In the genomic region with DNA sequence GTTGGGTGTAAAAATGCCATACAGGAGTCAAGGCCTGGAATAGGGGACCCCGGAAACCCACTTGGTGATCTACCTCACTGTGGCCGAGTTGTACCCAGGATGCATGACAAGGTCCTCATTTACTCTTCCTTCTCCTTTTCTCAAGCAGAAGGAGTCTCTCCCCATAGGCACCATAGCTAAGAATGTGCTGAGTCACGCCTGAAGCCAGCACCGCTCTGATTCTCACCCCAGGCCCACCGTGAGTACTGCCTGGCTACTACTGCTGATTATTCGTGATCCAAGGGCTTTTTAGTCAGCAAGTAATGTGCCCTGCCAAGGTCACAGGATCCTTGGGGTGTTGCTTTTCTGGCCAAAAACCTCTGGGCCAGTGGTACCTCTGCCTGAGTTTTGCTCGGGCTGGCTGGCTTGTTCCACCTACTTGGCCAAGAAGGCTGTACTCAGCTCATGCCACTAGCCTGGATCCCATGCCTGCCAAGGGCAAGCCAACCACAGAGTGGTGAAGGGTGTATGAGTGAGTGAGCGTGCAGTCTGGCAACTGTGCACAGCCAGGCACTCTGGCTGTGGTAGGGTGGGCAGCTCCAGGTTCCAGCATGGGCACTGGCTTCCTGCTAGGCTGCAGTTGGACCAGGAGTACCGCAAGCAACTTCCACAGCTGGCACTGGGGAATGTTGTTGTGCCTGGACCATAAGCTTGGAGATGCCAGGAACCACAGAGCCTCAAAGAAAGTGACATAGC, we compare ENCODE assay signal across 25 cellular contexts.
DNase-seq lines count a peak whose midpoint lies in the region; ATAC-seq, FAIRE-seq and TF ChIP-seq lines count a peak whose summit lies in the region.
"Had no signal": no experiment of that assay in that cellular context is flagged by ENCODE, and none has a peak within 500 bp of the region (broad histone marks: within the 10 kb centered on the region; RNA-seq: fewer than 3 reads in every experiment).

No MANE protein-coding gene starts in this region.

- POLR2A ChIA-PET in K562 (lab: Yijun Ruan, JAX) (no interaction called here), OCI-LY7 (lab: Charles Lee) (no interaction called here)

- H3K79me2 ChIP-seq in K562 (ENCODE audit: control insufficient read depth, insufficient read depth, low read length) (no peaks in the 10 kb centered on the region), OCI-LY7 (ENCODE audit: insufficient read depth, low read depth, low read length) (no peaks in the 10 kb centered on the region)

- H3K4me2 ChIP-seq in K562 (ENCODE audit: insufficient read depth, low read length) (no peak overlapping the region), OCI-LY7 (ENCODE audit: low read length) (no peak overlapping the region)
- H3K4me2 ChIP-seq: BLaER1 had no signal

- H3K4me3 ChIP-seq in K562 (no peak overlapping the region), aorta (ENCODE audit: low read length in 2 of 2) (no peak overlapping the region), OCI-LY7 (ENCODE audit: low read depth, low read length, poor library complexity, severe bottlenecking) (no peak overlapping the region)
- H3K4me3 ChIP-seq: BLaER1, heart left ventricle, psoas muscle, spleen, tibial nerve had no signal

- H4K20me1 ChIP-seq in K562 (replicated peaks; ENCODE audit: control insufficient read depth, insufficient read depth, low read length) (no peaks in the 10 kb centered on the region), OCI-LY7 (ENCODE audit: insufficient read depth, low read length) (no peaks in the 10 kb centered on the region)
- H4K20me1 ChIP-seq: BLaER1 had no signal

- no peaks in the 10 kb centered on the region for H3K9me2 ChIP-seq in OCI-LY7 (ENCODE audit: insufficient read depth, low read length)

- no peaks in the 10 kb centered on the region for H3K9me1 ChIP-seq in K562 (ENCODE audit: control insufficient read depth, insufficient read depth, low read length)

- WGBS in K562 (ENCODE audit: insufficient coverage, low coverage, missing lambda C conversion rate) = 0% methylated on average over 9 of the region's 9 CpGs
- 82 to 84% methylated on average over 9 of the region's 9 CpGs for WGBS in aorta, 2 donors

- ATAC-seq in K562 (no peak), aorta (ENCODE audit: low FRiP score) (peak; percentile 52), HG03457 (IDR thresholded peaks at IDR 0.05; ENCODE audit: unreplicated experiment) (no peak)
- ATAC-seq: heart left ventricle, psoas muscle had no signal

- no peak overlapping the region for H3K9ac ChIP-seq in K562 (ENCODE audit: insufficient read depth in 1 of 2, low read depth in 2 of 2, low read length in 2 of 2)
- H3K9ac ChIP-seq: BLaER1 had no signal

- CTCF ChIA-PET in K562 (lab: Yijun Ruan, JAX; ENCODE audit: low intra/inter-chr PET ratio) (no interaction called here), OCI-LY7 (lab: Charles Lee; ENCODE audit: unreplicated experiment) (interaction anchor here (0.6 kb wide), 1 partner anchor 1666 kb away, joined by 3 read pairs; no protein-coding TSS in a partner anchor)

- DNase-seq in SIG-M5 treated with dmso at 0.1 percent for 504 hours (lab: John Stamatoyannopoulos, UW; ENCODE audit: unreplicated experiment) (peak; percentile 56), SIG-M5 (lab: John Stamatoyannopoulos, UW) (no peak), NOMO-1 (lab: John Stamatoyannopoulos, UW; ENCODE audit: unreplicated experiment in 2 of 2) (peak; percentile 54 to 77), K562 (ENCODE audit: extremely low read depth in 1 of 4, low spot score in 3 of 4) (no peak), aorta (no peak), NCI-H146 (lab: John Stamatoyannopoulos, UW) (no peak), OCI-LY7 (ENCODE audit: low spot score) (no peak)
- DNase-seq: activated effector memory CD4-positive, alpha-beta T cell treated with Interleukin-2 at 50 U/mL for 16 hours; amygdala; DMS 273 treated with DMSO at 0.1 percent for 48 hours; effector memory CD4-positive, alpha-beta T cell; heart left ventricle; mesenchymal stem cell; NCI-H1092; NCI-H774; nephron progenitor cell; psoas muscle; SHP77 treated with DMSO at 0.1 percent for 48 hours; spleen had no signal

- no peak for FAIRE-seq in K562 (lab: Jason Lieb, UNC)
- FAIRE-seq: GM18507, GM19239 had no signal

- H3K9me3 ChIP-seq in K562 (replicated peaks; ENCODE audit: control insufficient read depth, insufficient read depth, low read depth, low read length) (no peaks in the 10 kb centered on the region; the same call in 1 of the 2 replicates), aorta (ENCODE audit: control insufficient read depth, low read length) (no peaks in the 10 kb centered on the region), OCI-LY7 (ENCODE audit: low read length) (no peaks in the 10 kb centered on the region)
- H3K9me3 ChIP-seq: BLaER1, heart left ventricle, psoas muscle had no signal

- no peaks in the 10 kb centered on the region for H3K4me1 ChIP-seq in K562 (replicated peaks in 1 of 2; ENCODE audit: control insufficient read depth in 2 of 2, insufficient read depth in 2 of 2, low read length in 2 of 2)
- H3K4me1 ChIP-seq in aorta (ENCODE audit: control insufficient read depth in 1 of 2, insufficient read depth in 2 of 2, low read length in 2 of 2) = no peaks in the 10 kb centered on the region
- no peaks in the 10 kb centered on the region for H3K4me1 ChIP-seq in OCI-LY7 (ENCODE audit: insufficient read depth, low read length, poor library complexity, severe bottlenecking)
- H3K4me1 ChIP-seq: BLaER1, heart left ventricle, psoas muscle, spleen, tibial nerve had no signal

- H3K27me3 ChIP-seq in K562 (ENCODE audit: control insufficient read depth in 2 of 2, insufficient read depth in 2 of 2, low read length in 2 of 2) (no peaks in the 10 kb centered on the region), aorta (ENCODE audit: control insufficient read depth in 1 of 2, insufficient read depth in 2 of 2, low read length in 1 of 2) (no peaks in the 10 kb centered on the region)
- H3K27me3 ChIP-seq: BLaER1, heart left ventricle, spleen, tibial nerve had no signal

- H3K27ac ChIP-seq in K562 (ENCODE audit: extremely low read depth, low read depth, low read length) (no peak overlapping the region), aorta (ENCODE audit: low read depth in 1 of 2, low read length in 2 of 2) (no peak overlapping the region), OCI-LY7 (ENCODE audit: low read depth, low read length, poor library complexity, severe bottlenecking) (no peak overlapping the region)
- H3K27ac ChIP-seq: 22Rv1, BLaER1, heart left ventricle, psoas muscle, spleen, tibial nerve had no signal

- no TSS peak for BruUV-seq in K562 (replicated peaks; lab: Mats Ljungman, UMichigan)
- BruUV-seq in OCI-LY7 (replicated peaks; lab: Mats Ljungman, UMichigan) = no TSS peak

- TF ChIP-seq POLR2A in K562 (conservative IDR thresholded peaks at IDR 0.05) = no peak

- in situ Hi-C loops in K562 (cut with MboI) = no loop called here

- TF ChIP-seq CTCF in K562 (IDR thresholded peaks at IDR 0.05 in 2 of 3, conservative IDR thresholded peaks at IDR 0.05 in 1 of 3; ENCODE audit: insufficient read depth in 2 of 3, low read depth in 1 of 3, low read length in 3 of 3) = no peak
- TF ChIP-seq CTCF in OCI-LY7 (conservative IDR thresholded peaks at IDR 0.05; ENCODE audit: low read length) = no peak

- intact Hi-C loops in K562 (cut with micrococcal nuclease) = no loop called here
- intact Hi-C loops in aorta (cut with DNase I) = no loop called here
- intact Hi-C loops in OCI-LY7 (cut with micrococcal nuclease; ENCODE audit: unreplicated experiment) = no loop called here

- no peak for TF ChIP-seq RAD21 in K562 (CRISPR knock-in tag; conservative IDR thresholded peaks at IDR 0.05 in 1 of 2, IDR thresholded peaks at IDR 0.05 in 1 of 2)

- no peaks in the 10 kb centered on the region for H3K36me3 ChIP-seq in K562 (ENCODE audit: control insufficient read depth, insufficient read depth, low read length)
- H3K36me3 ChIP-seq in aorta (ENCODE audit: control insufficient read depth in 1 of 2, insufficient read depth in 2 of 2, low read length in 1 of 2) = no peaks in the 10 kb centered on the region
- H3K36me3 ChIP-seq in OCI-LY7 (ENCODE audit: insufficient read depth, low read length) = no peaks in the 10 kb centered on the region
- H3K36me3 ChIP-seq: BLaER1, heart left ventricle, spleen, tibial nerve had no signal

- no peak overlapping the region for H2AFZ ChIP-seq in K562 (ENCODE audit: low read depth, low read length)
- no peak overlapping the region for H2AFZ ChIP-seq in OCI-LY7 (ENCODE audit: low read length)

- no peak for TF ChIP-seq EP300 in K562 (IDR thresholded peaks at IDR 0.05; ENCODE audit: low read length)

TF ChIP-seq in K562, 482 proteins besides CTCF, POLR2A, EP300 and RAD21:
- no peak for TF ChIP-seq ZNF79 (CRISPR knock-in tag; IDR thresholded peaks at IDR 0.05; ENCODE audit: low read depth)
- TF ChIP-seq NFE2 (IDR thresholded peaks at IDR 0.05; ENCODE audit: low read depth) = 0 out of 2 replicates have a peak, but pooled peaks have one; percentile 15

Comparison
In these comparisons a context has a peak if more than half of its experiments do, and no peak if none do; other contexts are left out.
1. DNase-seq: peak in SIG-M5 treated with dmso at 0.1 percent for 504 hours (single experiment) and NOMO-1 (2 of 2); none in SIG-M5 (single experiment), K562 (0 of 4), aorta (0 of 2), NCI-H146 (single experiment) and OCI-LY7 (single experiment).